Comparison of ENCODE assay signal across 21 cellular contexts in the genomic region with DNA sequence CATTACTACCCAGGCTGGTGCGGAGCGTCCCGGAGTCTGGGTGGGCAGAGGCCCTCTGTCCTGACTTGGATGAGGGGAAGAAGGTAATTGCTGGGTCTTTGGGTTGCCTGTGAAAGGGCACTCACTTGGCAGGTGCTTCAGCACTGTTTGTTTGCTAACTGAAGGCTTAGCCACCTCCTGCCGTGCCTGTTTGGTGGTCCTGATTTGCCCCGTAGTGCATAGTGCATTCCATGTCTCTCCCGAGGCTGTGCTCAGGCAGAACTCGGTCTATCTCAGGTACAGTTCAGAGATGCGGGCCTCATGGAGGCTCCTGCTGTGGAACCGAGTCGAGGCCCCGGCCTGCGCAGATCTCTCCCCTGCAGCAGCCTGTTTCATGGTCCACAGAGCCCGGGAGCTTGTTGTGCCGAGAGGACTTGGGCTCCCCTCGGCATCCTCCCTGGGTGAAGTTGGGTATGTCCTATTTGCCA.
DNase-seq lines count a peak whose midpoint lies in the region; ATAC-seq and TF ChIP-seq lines count a peak whose summit lies in the region.
"Had no signal": no experiment of that assay in that cellular context is flagged by ENCODE, and none has a peak within 500 bp of the region (broad histone marks: within the 10 kb centered on the region; RNA-seq: fewer than 3 reads in every experiment).

No MANE protein-coding gene starts in this region.

- DNase-seq in NCI-H1417 (lab: John Stamatoyannopoulos, UW) (peak in 2 of 3 experiments; percentile 20 to 52), NCI-H1417 treated with DMSO at 0.1 percent for 48 hours (lab: John Stamatoyannopoulos, UW) (no peak), WTC11 (ENCODE audit: low spot score) (no peak), islet precursor cell (peak; percentile 38), LoVo (ENCODE audit: low spot score) (no peak), left lung (no peak), HuH-7.5 (ENCODE audit: low spot score) (no peak)
- no peak for DNase-seq in stimulated activated effector memory CD8-positive, alpha-beta T cell treated with anti-CD3 and anti-CD28 coated beads, Interleukin-12 subunit alpha, Interleukin-12 subunit beta, amount 100 ng/mL, for 72 hours (ENCODE audit: low spot score in 2 of 2)
- DNase-seq: AML-193, H9, IMR-90, MG63, NCI-H1092, NCI-H2081, NCI-H446 treated with DMSO at 0.1 percent for 48 hours, NCI-H774 had no signal

- H3K27ac Mint-ChIP-seq in WTC11, result peak overlapping the region; percentile 70
- peak overlapping the region; percentile 67 for H3K27ac Mint-ChIP-seq in stimulated activated effector memory CD8-positive, alpha-beta T cell treated with anti-CD3 and anti-CD28 coated beads, Interleukin-12 subunit alpha, Interleukin-12 subunit beta, amount 100 ng/mL, for 72 hours

- H3K36me3 ChIP-seq in left lung, result peaks cover 0 to 25% of the 10 kb centered on the region in 2 donors
- H3K36me3 ChIP-seq: SJSA1 had no signal

- POLR2A ChIA-PET in WTC11 (lab: Charles Lee), result no interaction called here

- no peaks in the 10 kb centered on the region for H3K4me1 ChIP-seq in left lung
- H3K4me1 ChIP-seq: Peyer's patch, SJSA1 had no signal

- ATAC-seq in WTC11, result peak; percentile 66
- no peak for ATAC-seq in stimulated activated effector memory CD8-positive, alpha-beta T cell treated with anti-CD3 and anti-CD28 coated beads, Interleukin-12 subunit alpha, Interleukin-12 subunit beta, amount 100 ng/mL, for 72 hours
- no peak for ATAC-seq in left lung

- no peaks in the 10 kb centered on the region for H3K9me3 Mint-ChIP-seq in WTC11
- no peaks in the 10 kb centered on the region for H3K9me3 Mint-ChIP-seq in stimulated activated effector memory CD8-positive, alpha-beta T cell treated with anti-CD3 and anti-CD28 coated beads, Interleukin-12 subunit alpha, Interleukin-12 subunit beta, amount 100 ng/mL, for 72 hours
- H3K9me3 Mint-ChIP-seq: H9 had no signal

- CTCF ChIA-PET in WTC11 (lab: Charles Lee), result interaction anchor here (1.8 kb wide), 1 partner anchor 110 kb away, joined by 5 read pairs; no protein-coding TSS in a partner anchor

- H3K36me3 Mint-ChIP-seq in WTC11, result peaks cover under 1% of the 10 kb centered on the region; the same call in 1 of the 2 replicates
- peaks cover 63% of the 10 kb centered on the region for H3K36me3 Mint-ChIP-seq in stimulated activated effector memory CD8-positive, alpha-beta T cell treated with anti-CD3 and anti-CD28 coated beads, Interleukin-12 subunit alpha, Interleukin-12 subunit beta, amount 100 ng/mL, for 72 hours

- H3K4me1 Mint-ChIP-seq in WTC11, result peaks cover 12% of the 10 kb centered on the region; the same call in 1 of the 2 replicates
- H3K4me1 Mint-ChIP-seq in stimulated activated effector memory CD8-positive, alpha-beta T cell treated with anti-CD3 and anti-CD28 coated beads, Interleukin-12 subunit alpha, Interleukin-12 subunit beta, amount 100 ng/mL, for 72 hours, result peaks cover 42% of the 10 kb centered on the region

- no peak for TF ChIP-seq CTCF in WTC11 (IDR thresholded peaks at IDR 0.05)
- no peak for TF ChIP-seq CTCF in left lung (IDR thresholded peaks at IDR 0.05)

- H3K27ac ChIP-seq in left lung, result no peak overlapping the region
- H3K27ac ChIP-seq: 22Rv1, C4-2B, HL-60, Peyer's patch, SJSA1 had no signal

- no peaks in the 10 kb centered on the region for H3K27me3 ChIP-seq in left lung
- H3K27me3 ChIP-seq: MG63, Peyer's patch, SJSA1 had no signal

- H3K9me3 ChIP-seq in left lung, result no peaks in the 10 kb centered on the region
- H3K9me3 ChIP-seq: MG63, Peyer's patch, SJSA1 had no signal

- no peak overlapping the region for H3K4me3 Mint-ChIP-seq in WTC11
- H3K4me3 Mint-ChIP-seq in stimulated activated effector memory CD8-positive, alpha-beta T cell treated with anti-CD3 and anti-CD28 coated beads, Interleukin-12 subunit alpha, Interleukin-12 subunit beta, amount 100 ng/mL, for 72 hours, result no peak overlapping the region
- H3K4me3 Mint-ChIP-seq: H9 had no signal

- intact Hi-C loops in left lung (cut with DNase I), result no loop called here

- no peaks in the 10 kb centered on the region for H3K27me3 Mint-ChIP-seq in WTC11 (ENCODE audit: low read depth)

- no peak overlapping the region for H3K4me3 ChIP-seq in left lung
- H3K4me3 ChIP-seq: MG63, Peyer's patch, SJSA1 had no signal

TF ChIP-seq in WTC11, 78 proteins besides CTCF, POLR2A, EP300 and RAD21:
- TF ChIP-seq, protein P1, sequence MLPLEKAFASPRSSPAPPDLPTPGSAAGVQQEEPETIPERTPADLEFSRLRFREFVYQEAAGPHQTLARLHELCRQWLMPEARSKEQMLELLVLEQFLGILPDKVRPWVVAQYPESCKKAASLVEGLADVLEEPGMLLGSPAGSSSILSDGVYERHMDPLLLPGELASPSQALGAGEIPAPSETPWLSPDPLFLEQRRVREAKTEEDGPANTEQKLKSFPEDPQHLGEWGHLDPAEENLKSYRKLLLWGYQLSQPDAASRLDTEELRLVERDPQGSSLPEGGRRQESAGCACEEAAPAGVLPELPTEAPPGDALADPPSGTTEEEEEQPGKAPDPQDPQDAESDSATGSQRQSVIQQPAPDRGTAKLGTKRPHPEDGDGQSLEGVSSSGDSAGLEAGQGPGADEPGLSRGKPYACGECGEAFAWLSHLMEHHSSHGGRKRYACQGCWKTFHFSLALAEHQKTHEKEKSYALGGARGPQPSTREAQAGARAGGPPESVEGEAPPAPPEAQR (CRISPR knock-in tag; IDR thresholded peaks at IDR 0.05), result no peak
- no peak for TF ChIP-seq MYBL2 (CRISPR knock-in tag; IDR thresholded peaks at IDR 0.05)
- TF ChIP-seq GTF2I (CRISPR knock-in tag; conservative IDR thresholded peaks at IDR 0.05), result no peak
- TF ChIP-seq, protein P2, sequence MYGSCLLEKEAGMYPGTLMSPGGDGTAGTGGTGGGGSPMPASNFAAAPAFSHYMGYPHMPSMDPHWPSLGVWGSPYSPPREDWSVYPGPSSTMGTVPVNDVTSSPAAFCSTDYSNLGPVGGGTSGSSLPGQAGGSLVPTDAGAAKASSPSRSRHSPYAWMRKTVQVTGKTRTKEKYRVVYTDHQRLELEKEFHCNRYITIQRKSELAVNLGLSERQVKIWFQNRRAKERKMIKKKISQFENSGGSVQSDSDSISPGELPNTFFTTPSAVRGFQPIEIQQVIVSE (CRISPR knock-in tag; IDR thresholded peaks at IDR 0.05; ENCODE audit: borderline replicate concordance), result no peak
- TF ChIP-seq, protein P3, sequence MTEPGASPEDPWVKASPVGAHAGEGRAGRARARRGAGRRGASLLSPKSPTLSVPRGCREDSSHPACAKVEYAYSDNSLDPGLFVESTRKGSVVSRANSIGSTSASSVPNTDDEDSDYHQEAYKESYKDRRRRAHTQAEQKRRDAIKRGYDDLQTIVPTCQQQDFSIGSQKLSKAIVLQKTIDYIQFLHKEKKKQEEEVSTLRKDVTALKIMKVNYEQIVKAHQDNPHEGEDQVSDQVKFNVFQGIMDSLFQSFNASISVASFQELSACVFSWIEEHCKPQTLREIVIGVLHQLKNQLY (CRISPR knock-in tag; IDR thresholded peaks at IDR 0.05), result no peak
- no peak for TF ChIP-seq ZNF416 (CRISPR knock-in tag; IDR thresholded peaks at IDR 0.05)
- no peak for TF ChIP-seq ATF1 (CRISPR knock-in tag; IDR thresholded peaks at IDR 0.05)
- TF ChIP-seq, protein P4, sequence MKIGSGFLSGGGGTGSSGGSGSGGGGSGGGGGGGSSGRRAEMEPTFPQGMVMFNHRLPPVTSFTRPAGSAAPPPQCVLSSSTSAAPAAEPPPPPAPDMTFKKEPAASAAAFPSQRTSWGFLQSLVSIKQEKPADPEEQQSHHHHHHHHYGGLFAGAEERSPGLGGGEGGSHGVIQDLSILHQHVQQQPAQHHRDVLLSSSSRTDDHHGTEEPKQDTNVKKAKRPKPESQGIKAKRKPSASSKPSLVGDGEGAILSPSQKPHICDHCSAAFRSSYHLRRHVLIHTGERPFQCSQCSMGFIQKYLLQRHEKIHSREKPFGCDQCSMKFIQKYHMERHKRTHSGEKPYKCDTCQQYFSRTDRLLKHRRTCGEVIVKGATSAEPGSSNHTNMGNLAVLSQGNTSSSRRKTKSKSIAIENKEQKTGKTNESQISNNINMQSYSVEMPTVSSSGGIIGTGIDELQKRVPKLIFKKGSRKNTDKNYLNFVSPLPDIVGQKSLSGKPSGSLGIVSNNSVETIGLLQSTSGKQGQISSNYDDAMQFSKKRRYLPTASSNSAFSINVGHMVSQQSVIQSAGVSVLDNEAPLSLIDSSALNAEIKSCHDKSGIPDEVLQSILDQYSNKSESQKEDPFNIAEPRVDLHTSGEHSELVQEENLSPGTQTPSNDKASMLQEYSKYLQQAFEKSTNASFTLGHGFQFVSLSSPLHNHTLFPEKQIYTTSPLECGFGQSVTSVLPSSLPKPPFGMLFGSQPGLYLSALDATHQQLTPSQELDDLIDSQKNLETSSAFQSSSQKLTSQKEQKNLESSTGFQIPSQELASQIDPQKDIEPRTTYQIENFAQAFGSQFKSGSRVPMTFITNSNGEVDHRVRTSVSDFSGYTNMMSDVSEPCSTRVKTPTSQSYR (CRISPR knock-in tag; IDR thresholded peaks at IDR 0.05), result no peak

Comparison
In these comparisons a context has a peak if more than half of its experiments do, and no peak if none do; other contexts are left out.
1. DNase-seq: peak in NCI-H1417 (2 of 3) and islet precursor cell (single experiment); none in NCI-H1417 treated with DMSO at 0.1 percent for 48 hours (single experiment), WTC11 (single experiment), stimulated activated effector memory CD8-positive, alpha-beta T cell treated with anti-CD3 and anti-CD28 coated beads, Interleukin-12 subunit alpha, Interleukin-12 subunit beta, amount 100 ng/mL, for 72 hours (0 of 2), LoVo (single experiment), left lung (0 of 2) and HuH-7.5 (single experiment).